In genomic region chr10:80699602-80700039, GRCh38 we compare ENCODE assay signal across 8 cellular contexts.
A peak's percentile ranks its signal among the peaks of the same experiment; 100 is the strongest.
DNase-seq lines count a peak whose midpoint lies in the region; ATAC-seq and TF ChIP-seq lines count a peak whose summit lies in the region.

No MANE protein-coding gene starts in this region.

- H3K9me1 ChIP-seq in IMR-90 (ENCODE audit: insufficient read depth, low read length), result no peaks in the 10 kb centered on the region

- no peak overlapping the region for H2AFZ ChIP-seq in DND-41 (ENCODE audit: low read depth, low read length)
- H2AFZ ChIP-seq in IMR-90 (replicated peaks; ENCODE audit: low read length, poor library complexity), result peak overlapping the region; percentile 55
- no peak overlapping the region for H2AFZ ChIP-seq in PC-9

- H3K23ac ChIP-seq in IMR-90 (ENCODE audit: low read depth, low read length), result no peak overlapping the region

- CTCF ChIA-PET in IMR-90 (lab: Yijun Ruan, JAX), result interaction anchor here (0.6 to 1.3 kb wide), 3 partner anchors 14 to 259 kb away, joined by 3 to 4 read pairs (median 3); no protein-coding TSS in a partner anchor
- CTCF ChIA-PET in PC-9 (lab: Charles Lee), result no interaction called here

- no peak overlapping the region for H3K56ac ChIP-seq in IMR-90 (ENCODE audit: extremely low read depth, insufficient read depth, low read length)

- no peak overlapping the region for H2BK120ac ChIP-seq in IMR-90 (ENCODE audit: low read depth, low read length)

- H3K9ac ChIP-seq in DND-41 (ENCODE audit: low read depth, low read length) (no peak overlapping the region), IMR-90 (ENCODE audit: low read depth, low read length) (no peak overlapping the region)

- no peak overlapping the region for H4K5ac ChIP-seq in IMR-90 (ENCODE audit: low read depth, low read length)

- no peaks in the 10 kb centered on the region for H3F3A ChIP-seq in PC-9 (ENCODE audit: insufficient read depth, low read depth)

- H2BK20ac ChIP-seq in IMR-90 (ENCODE audit: low read depth, low read length), result no peak overlapping the region

- no peak overlapping the region for H3K18ac ChIP-seq in IMR-90 (ENCODE audit: low read depth, low read length)

- BruUV-seq in IMR-90 (replicated peaks; lab: Mats Ljungman, UMichigan) (no TSS peak), PC-9 (replicated peaks; lab: Mats Ljungman, UMichigan) (no TSS peak)

- POLR2A ChIA-PET in IMR-90 (lab: Charles Lee; ENCODE audit: unreplicated experiment) (no interaction called here), PC-9 (lab: Charles Lee; ENCODE audit: unreplicated experiment) (no interaction called here)

- H3K4me2 ChIP-seq in DND-41 (ENCODE audit: insufficient read depth, low read length) (no peak overlapping the region), IMR-90 (ENCODE audit: low read depth, low read length) (no peak overlapping the region), PC-9 (no peak overlapping the region)

- no peak overlapping the region for H2BK5ac ChIP-seq in IMR-90 (ENCODE audit: low read depth, low read length, poor library complexity, severe bottlenecking)

- no peak overlapping the region for H3K4me3 ChIP-seq in DND-41 (ENCODE audit: low read depth in 1 of 2, low read length in 2 of 2)
- no peak overlapping the region for H3K4me3 ChIP-seq in IMR-90 (ENCODE audit: insufficient read depth, low read depth, low read length)
- no peak overlapping the region for H3K4me3 ChIP-seq in PC-9
- H3K4me3 ChIP-seq in foreskin fibroblast (ENCODE audit: low read depth in 1 of 2, low read length in 2 of 2), result no peak overlapping the region
- no peak overlapping the region for H3K4me3 ChIP-seq in thoracic aorta

- H3K36me3 ChIP-seq in DND-41 (ENCODE audit: insufficient read depth, low read length), result no peaks in the 10 kb centered on the region
- no peaks in the 10 kb centered on the region for H3K36me3 ChIP-seq in IMR-90 (ENCODE audit: control insufficient read depth, insufficient read depth, low read length)
- H3K36me3 ChIP-seq in PC-9 (ENCODE audit: low read depth), result no peaks in the 10 kb centered on the region
- H3K36me3 ChIP-seq in thoracic aorta, result no peaks in the 10 kb centered on the region

- H3K79me1 ChIP-seq in IMR-90 (ENCODE audit: low read depth in 1 of 2, low read length in 2 of 2), result no peaks in the 10 kb centered on the region

- TF ChIP-seq RAD21 in IMR-90 (IDR thresholded peaks at IDR 0.05; ENCODE audit: low read length), result peak; percentile 62

- H3K79me2 ChIP-seq in DND-41 (ENCODE audit: insufficient read depth, low read length) (no peaks in the 10 kb centered on the region), PC-9 (ENCODE audit: low read depth) (no peaks in the 10 kb centered on the region)

- no peak overlapping the region for H4K8ac ChIP-seq in IMR-90 (ENCODE audit: low read depth in 2 of 2, low read length in 2 of 2)

- H3K14ac ChIP-seq in IMR-90 (replicated peaks; ENCODE audit: low read depth, low read length), result no peak overlapping the region

- H4K20me1 ChIP-seq in DND-41 (ENCODE audit: insufficient read depth, low read length) (no peaks in the 10 kb centered on the region; the same call in 1 of the 2 replicates), IMR-90 (ENCODE audit: insufficient read depth, low read length) (no peaks in the 10 kb centered on the region), PC-9 (ENCODE audit: insufficient read depth) (no peaks in the 10 kb centered on the region)

- in situ Hi-C loops in IMR-90 (cut with MboI; ENCODE audit: low sequenced_read_pairs), result no loop called here

- H2AK9ac ChIP-seq in IMR-90 (replicated peaks; ENCODE audit: low read depth, low read length, poor library complexity), result no peak overlapping the region

- TF ChIP-seq POLR2A in IMR-90 (IDR thresholded peaks at IDR 0.05; ENCODE audit: low read depth, low read length), result no peak

- no peak overlapping the region for H2AK5ac ChIP-seq in IMR-90 (ENCODE audit: low read depth, low read length)

- H3K27me3 ChIP-seq in DND-41 (ENCODE audit: insufficient read depth, low read length, poor library complexity) (no peaks in the 10 kb centered on the region), IMR-90 (ENCODE audit: control insufficient read depth, insufficient read depth, low read length) (no peaks in the 10 kb centered on the region), PC-9 (ENCODE audit: insufficient read depth, low read depth) (peaks cover 82% of the 10 kb centered on the region), thoracic aorta (replicated peaks; ENCODE audit: insufficient read depth) (no peaks in the 10 kb centered on the region)

- intact Hi-C loops in IMR-90 (cut with micrococcal nuclease), result loop anchor here (1.0 to 2.0 kb wide), 3 partner anchors 226 to 320 kb away; no protein-coding TSS in a partner anchor
- intact Hi-C loops in PC-9 (cut with micrococcal nuclease; ENCODE audit: unreplicated experiment), result loop anchor here (1.0 to 5.0 kb wide), 3 partner anchors 225 to 317 kb away; no protein-coding TSS in a partner anchor

- no peak overlapping the region for H3K4ac ChIP-seq in IMR-90 (ENCODE audit: low read depth, low read length)

- DNase-seq in DND-41 (peak; percentile 70), IMR-90 (peak; percentile 50), PC-9 (peak; percentile 49 to 69), foreskin fibroblast (peak; percentile 26 to 78), occipital lobe (lab: John Stamatoyannopoulos, UW) (peak; percentile 70), thoracic aorta (ENCODE audit: low spot score) (peak; percentile 20)
- peak; percentile 25 to 51 for DNase-seq in activated T-helper 1 cell treated with anti-CD3 and anti-CD28 coated beads, Interleukin-2, amount 50 U/mL, for 16 hours (ENCODE audit: low read depth in 1 of 2, low spot score in 1 of 2)

- WGBS in IMR-90 (ENCODE audit: extremely low coverage in 2 of 2, insufficient read length in 1 of 2), 2 experiments, result 7% methylated on average over 2 of the region's 14 CpGs; no CpG with 5 or more reads in 1 of the 2 experiments

- H4K91ac ChIP-seq in IMR-90 (ENCODE audit: insufficient read depth, low read depth, low read length), result no peak overlapping the region

- H3K27ac ChIP-seq in DND-41 (ENCODE audit: low read length) (no peak overlapping the region), IMR-90 (ENCODE audit: insufficient read depth, low read length) (no peak overlapping the region), PC-9 (no peak overlapping the region), thoracic aorta (no peak overlapping the region)

- no peak overlapping the region for H2BK15ac ChIP-seq in IMR-90 (ENCODE audit: low read depth, low read length)

- no peaks in the 10 kb centered on the region for H3K4me1 ChIP-seq in DND-41 (ENCODE audit: insufficient read depth, low read length)
- H3K4me1 ChIP-seq in IMR-90 (ENCODE audit: control insufficient read depth, insufficient read depth, low read length), result no peaks in the 10 kb centered on the region
- H3K4me1 ChIP-seq in PC-9 (replicated peaks; ENCODE audit: insufficient read depth), result no peaks in the 10 kb centered on the region
- no peaks in the 10 kb centered on the region for H3K4me1 ChIP-seq in thoracic aorta (ENCODE audit: control insufficient read depth in 1 of 2, low read depth in 2 of 2)

- TF ChIP-seq CTCF in DND-41 (IDR thresholded peaks at IDR 0.05; ENCODE audit: borderline replicate concordance, extremely low read depth, low read length, poor library complexity, severe bottlenecking) (peak; percentile 90), IMR-90 (conservative IDR thresholded peaks at IDR 0.05; ENCODE audit: low read depth, low read length) (peak; percentile 71), PC-9 (conservative IDR thresholded peaks at IDR 0.05) (peak; percentile 90), foreskin fibroblast (IDR thresholded peaks at IDR 0.05; ENCODE audit: low read depth, low read length) (peak; percentile 84), thoracic aorta (IDR thresholded peaks at IDR 0.05) (peak; percentile 66)

- peak; percentile 95 for ATAC-seq in DND-41 (ENCODE audit: insufficient read depth, low read depth)
- peak; percentile 87 for ATAC-seq in GM21619 (IDR thresholded peaks at IDR 0.05; ENCODE audit: unreplicated experiment)
- peak; percentile 98 for ATAC-seq in IMR-90 (ENCODE audit: low read depth)
- ATAC-seq in thoracic aorta (ENCODE audit: insufficient number of reproducible peaks, low FRiP score, low read depth), result no peak

- H3K9me3 ChIP-seq in DND-41 (ENCODE audit: insufficient read depth, low read length, severe bottlenecking), result no peaks in the 10 kb centered on the region
- H3K9me3 ChIP-seq in IMR-90 (ENCODE audit: control insufficient read depth, insufficient read depth, low read length), result no peaks in the 10 kb centered on the region
- H3K9me3 ChIP-seq in PC-9 (ENCODE audit: insufficient read depth, low read depth), result no peaks in the 10 kb centered on the region
- no peaks in the 10 kb centered on the region for H3K9me3 ChIP-seq in thoracic aorta

- dilution Hi-C loops in IMR-90 (cut with HindIII; ENCODE audit: low sequenced_read_pairs, unreplicated experiment), result no loop called here

- no peaks in the 10 kb centered on the region for H3K9me2 ChIP-seq in PC-9 (ENCODE audit: insufficient read depth)

TF ChIP-seq in IMR-90, 13 proteins besides CTCF, POLR2A, EP300 and RAD21:
- TF ChIP-seq SMC3 (IDR thresholded peaks at IDR 0.05; ENCODE audit: low read depth, low read length) (peak; percentile 64), RFX5 (IDR thresholded peaks at IDR 0.05; ENCODE audit: low read depth, low read length) (no peak)

Comparison
In these comparisons a context has a peak if more than half of its experiments do, and no peak if none do; other contexts are left out.
1. DNase-seq: peak in every context shown above with its lines; median percentile 70 in DND-41; 70 in occipital lobe; 59 in PC-9; 52 in foreskin fibroblast; 50 in IMR-90; 38 in activated T-helper 1 cell treated with anti-CD3 and anti-CD28 coated beads, Interleukin-2, amount 50 U/mL, for 16 hours; 20 in thoracic aorta.